Comparison of ENCODE assay signal across 8 cellular contexts in the genomic region with DNA sequence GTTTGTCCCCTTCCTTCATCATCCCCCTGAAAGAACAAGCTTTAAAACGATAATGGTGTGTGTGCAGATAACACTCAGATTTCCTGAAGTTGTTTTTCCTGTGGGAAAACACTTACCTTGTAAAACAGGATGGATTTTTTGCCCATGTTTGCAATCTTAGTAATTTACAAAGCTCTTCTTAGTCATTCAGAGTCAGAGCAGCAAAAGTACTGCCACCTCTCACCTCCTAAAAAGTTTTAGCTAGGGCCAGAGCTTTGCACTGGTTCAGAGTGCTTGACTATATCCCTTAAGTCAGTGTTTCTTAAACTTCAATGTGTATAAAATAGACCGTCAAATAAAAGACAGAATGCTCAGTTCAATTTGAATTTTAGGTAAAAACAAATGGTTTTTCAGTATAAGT.
"Had no signal": no experiment of that assay in that cellular context is flagged by ENCODE, and none has a peak within 500 bp of the region (broad histone marks: within the 10 kb centered on the region; RNA-seq: fewer than 3 reads in every experiment).

No MANE protein-coding gene starts in this region.

- DNase-seq: GDM1, GF-D8 had no signal

- ATAC-seq: GM12878 had no signal

- FAIRE-seq: G401.6, GM12878, GM12891, GM12892, GM18507, GM19239 had no signal

- H3K4me3 ChIP-seq: GM12878 had no signal
